Comparison of ENCODE assay signal across 21 cellular contexts in the genomic region with DNA sequence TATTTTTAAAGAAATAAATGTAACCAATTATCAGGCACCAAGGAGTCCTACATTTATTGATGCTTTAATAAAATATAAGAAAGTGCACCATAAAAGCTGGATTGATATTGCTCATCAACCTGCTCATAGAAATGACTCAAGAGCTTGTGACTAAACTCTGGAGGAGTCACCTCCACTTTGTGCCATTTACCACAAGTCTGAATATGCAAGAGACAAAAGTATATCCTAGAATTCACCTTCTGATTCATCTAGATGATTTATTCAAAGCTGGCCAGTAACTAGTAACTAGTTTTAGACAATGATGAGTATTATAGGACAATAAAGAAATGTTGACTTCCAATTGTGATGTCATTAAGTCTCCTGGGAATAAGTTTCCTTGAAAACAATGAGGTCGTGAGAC.
"Had no signal": no experiment of that assay in that cellular context is flagged by ENCODE, and none has a peak within 500 bp of the region (broad histone marks: within the 10 kb centered on the region; RNA-seq: fewer than 3 reads in every experiment).

No MANE protein-coding gene starts in this region.

- DNase-seq: activated CD4-positive, alpha-beta T cell treated with anti-CD3 and anti-CD28 coated beads for 48 hours; activated CD8-positive, alpha-beta T cell treated with anti-CD3 and anti-CD28 coated beads, Interleukin-2, amount 10 ng/mL, durations not matched to agents 7 days and 5 days; activated naive CD4-positive, alpha-beta T cell treated with anti-CD3 and anti-CD28 coated beads for 36 hours; activated naive CD8-positive, alpha-beta T cell treated with anti-CD3 and anti-CD28 coated beads, Interleukin-2, amount 50 U/mL, for 24 hours; aorta; dorsolateral prefrontal cortex; endodermal cell; posterior cingulate gyrus; small intestine; stimulated activated CD4-positive, alpha-beta T cell treated with anti-CD3 and anti-CD28 coated beads, Interleukin-4, amount 100 ng/mL, for 4 hours; stimulated activated CD8-positive, alpha-beta memory T cell treated with anti-CD3 and anti-CD28 coated beads, Interleukin-4, amount 100 ng/mL, for 48 hours; stimulated activated naive CD8-positive, alpha-beta T cell treated with anti-CD3 and anti-CD28 coated beads, Interleukin-15, Interleukin-2, amounts not matched to agents 100 U/mL and 50 U/mL, for 24 hours; T-helper 2 cell; trophoblast cell had no signal

- H3K27ac ChIP-seq: cardiac muscle cell, dorsolateral prefrontal cortex, hepatocyte, right atrium auricular region, suprapubic skin had no signal

- H3K4me1 ChIP-seq: right atrium auricular region, suprapubic skin had no signal

- FAIRE-seq: keratinocyte, small intestine had no signal

- H3K4me3 ChIP-seq: cardiac muscle cell, dorsolateral prefrontal cortex, hepatocyte, right atrium auricular region, suprapubic skin had no signal

- H3K36me3 Mint-ChIP-seq: natural killer cell treated with Interleukin-12 subunit alpha and Interleukin-12 subunit beta and Interleukin-15 and Interleukin-18, amount 100 ng/mL, for 72 hours had no signal

- H3K27ac Mint-ChIP-seq: activated CD8-positive, alpha-beta T cell treated with anti-CD3 and anti-CD28 coated beads, Interleukin-2, amount 10 ng/mL, durations not matched to agents 7 days and 5 days; activated naive CD4-positive, alpha-beta T cell treated with anti-CD3 and anti-CD28 coated beads for 36 hours; activated naive CD8-positive, alpha-beta T cell treated with anti-CD3 and anti-CD28 coated beads, Interleukin-2, amount 50 U/mL, for 24 hours; endodermal cell; natural killer cell treated with Interleukin-12 subunit alpha and Interleukin-12 subunit beta and Interleukin-15 and Interleukin-18, amount 100 ng/mL, for 72 hours had no signal

- H3K27me3 ChIP-seq: cardiac muscle cell, hepatocyte, right atrium auricular region, suprapubic skin had no signal

- H3K4me3 Mint-ChIP-seq: activated CD8-positive, alpha-beta T cell treated with anti-CD3 and anti-CD28 coated beads, Interleukin-2, amount 10 ng/mL, durations not matched to agents 7 days and 5 days; activated naive CD4-positive, alpha-beta T cell treated with anti-CD3 and anti-CD28 coated beads for 36 hours; activated naive CD8-positive, alpha-beta T cell treated with anti-CD3 and anti-CD28 coated beads, Interleukin-2, amount 50 U/mL, for 24 hours; endodermal cell; natural killer cell treated with Interleukin-12 subunit alpha and Interleukin-12 subunit beta and Interleukin-15 and Interleukin-18, amount 100 ng/mL, for 72 hours had no signal

- H3K27me3 Mint-ChIP-seq: activated naive CD8-positive, alpha-beta T cell treated with anti-CD3 and anti-CD28 coated beads, Interleukin-2, amount 50 U/mL, for 24 hours; natural killer cell treated with Interleukin-12 subunit alpha and Interleukin-12 subunit beta and Interleukin-15 and Interleukin-18, amount 100 ng/mL, for 72 hours had no signal

- H3K4me1 Mint-ChIP-seq: activated naive CD8-positive, alpha-beta T cell treated with anti-CD3 and anti-CD28 coated beads, Interleukin-2, amount 50 U/mL, for 24 hours had no signal

- ATAC-seq: activated CD8-positive, alpha-beta T cell treated with anti-CD3 and anti-CD28 coated beads, Interleukin-2, amount 10 ng/mL, durations not matched to agents 7 days and 5 days; activated naive CD8-positive, alpha-beta T cell treated with anti-CD3 and anti-CD28 coated beads, Interleukin-2, amount 50 U/mL, for 24 hours; esophagus mucosa; natural killer cell treated with Interleukin-12 subunit alpha and Interleukin-12 subunit beta and Interleukin-15 and Interleukin-18, amount 100 ng/mL, for 72 hours; stimulated activated naive CD8-positive, alpha-beta T cell treated with anti-CD3 and anti-CD28 coated beads, Interleukin-15, Interleukin-2, amounts not matched to agents 100 U/mL and 50 U/mL, for 24 hours had no signal

- H3K36me3 ChIP-seq: cardiac muscle cell, right atrium auricular region, suprapubic skin had no signal
